Comparison of ENCODE assay signal across 14 cellular contexts in genomic region chr2:182144780-182145170, GRCh38.
DNase-seq lines count a peak whose midpoint lies in the region; ATAC-seq and TF ChIP-seq lines count a peak whose summit lies in the region.
"Had no signal": no experiment of that assay in that cellular context is flagged by ENCODE, and none has a peak within 500 bp of the region (broad histone marks: within the 10 kb centered on the region; RNA-seq: fewer than 3 reads in every experiment).

No MANE protein-coding gene starts in this region.

- H3K4me2 ChIP-seq in H9 (ENCODE audit: insufficient read depth, insufficient read length, low read length) (no peak overlapping the region), trophoblast cell (ENCODE audit: low read length) (peak overlapping the region; percentile 16), OCI-LY7 (ENCODE audit: low read length) (no peak overlapping the region)

- H3K9me2 ChIP-seq in OCI-LY7 (ENCODE audit: insufficient read depth, low read length): no peaks in the 10 kb centered on the region

- DNase-seq in H9: no peak
- DNase-seq in Right ventricle myocardium superior: peak; percentile 62
- DNase-seq in trophoblast cell: no peak
- DNase-seq in activated effector memory CD4-positive, alpha-beta T cell treated with anti-CD3 and anti-CD28 coated beads, Interleukin-2, amount 50 U/mL, for 16 hours: no peak
- DNase-seq in OCI-LY7 (ENCODE audit: low spot score): no peak
- DNase-seq: activated B cell treated with CpG ODN at 0.5 μM for 24 hours; effector memory CD8-positive, alpha-beta T cell; NCI-H524; stomach had no signal

- H2AFZ ChIP-seq in H9 (ENCODE audit: low read length): no peak overlapping the region
- H2AFZ ChIP-seq in trophoblast cell (ENCODE audit: insufficient read depth, low read length, poor library complexity): no peak overlapping the region
- no peak overlapping the region for H2AFZ ChIP-seq in OCI-LY7 (ENCODE audit: low read length)

- H3K4me3 ChIP-seq in trophoblast cell (ENCODE audit: low read depth, low read length): no peak overlapping the region
- H3K4me3 ChIP-seq in OCI-LY7 (ENCODE audit: low read depth, low read length, poor library complexity, severe bottlenecking): no peak overlapping the region
- H3K4me3 ChIP-seq: adrenal gland, stomach had no signal

- H4K8ac ChIP-seq in H9 (replicated peaks; ENCODE audit: insufficient read length, low read depth, low read length) (no peak overlapping the region), trophoblast cell (ENCODE audit: low read depth, low read length) (peak overlapping the region; percentile 23)

- H4K20me1 ChIP-seq in H9 (ENCODE audit: control insufficient read depth, insufficient read depth, insufficient read length) (no peaks in the 10 kb centered on the region), OCI-LY7 (ENCODE audit: insufficient read depth, low read length) (no peaks in the 10 kb centered on the region)

- no CpG with 5 or more reads among the region's 1 CpG for WGBS in H9 (ENCODE audit: extremely low coverage, insufficient read length, low lambda C conversion rate)
- WGBS in trophoblast cell (ENCODE audit: extremely low coverage, insufficient coverage, insufficient read length): no CpG with 5 or more reads among the region's 1 CpG

- no peaks in the 10 kb centered on the region for H3K36me3 ChIP-seq in trophoblast cell (ENCODE audit: control insufficient read depth in 1 of 2, insufficient read depth in 2 of 2, low read length in 2 of 2)
- no peaks in the 10 kb centered on the region for H3K36me3 ChIP-seq in OCI-LY7 (ENCODE audit: insufficient read depth, low read length)
- H3K36me3 ChIP-seq: adrenal gland, stomach had no signal

- H3K27ac Mint-ChIP-seq in H9: peak overlapping the region in 2 of 3 experiments; percentile 62 to 68; a peak in 2 of 7 replicates
- H3K27ac Mint-ChIP-seq: activated B cell treated with CpG ODN at 0.5 μM for 24 hours; effector memory CD8-positive, alpha-beta T cell had no signal

- H2BK12ac ChIP-seq in H9 (ENCODE audit: insufficient read length, low read depth, low read length): no peak overlapping the region
- peak overlapping the region; percentile 54 for H2BK12ac ChIP-seq in trophoblast cell (ENCODE audit: low read length)

- H3K36me3 Mint-ChIP-seq in H9 (ENCODE audit: insufficient read depth in 1 of 3, low read depth in 3 of 3): no peaks in the 10 kb centered on the region; a peak in 1 of 7 replicates

- no peaks in the 10 kb centered on the region for H3K9me3 Mint-ChIP-seq in H9
- H3K9me3 Mint-ChIP-seq: activated B cell treated with CpG ODN at 0.5 μM for 24 hours; effector memory CD8-positive, alpha-beta T cell had no signal

- peaks cover 10 to 12% of the 10 kb centered on the region in 2 experiments for H3K4me1 Mint-ChIP-seq in H9
- H3K4me1 Mint-ChIP-seq: activated B cell treated with CpG ODN at 0.5 μM for 24 hours had no signal

- intact Hi-C loops in Right ventricle myocardium superior (cut with DNase I): no loop called here
- intact Hi-C loops in OCI-LY7 (cut with micrococcal nuclease; ENCODE audit: unreplicated experiment): no loop called here

- H3K79me1 ChIP-seq in H9 (ENCODE audit: insufficient read depth, low read depth, low read length, poor library complexity, severe bottlenecking): no peaks in the 10 kb centered on the region
- H3K79me1 ChIP-seq in trophoblast cell (ENCODE audit: low read length): peaks cover 4% of the 10 kb centered on the region

- ATAC-seq in SK-N-SH treated with all-trans-retinoic acid at 6 μM for 48 hours (peak; percentile 76), Right ventricle myocardium superior (ENCODE audit: poor library complexity) (peak; percentile 94), HG02973 (IDR thresholded peaks at IDR 0.05; ENCODE audit: unreplicated experiment) (no peak), GM19324 (IDR thresholded peaks at IDR 0.05; ENCODE audit: low FRiP score, unreplicated experiment) (no peak)
- ATAC-seq: effector memory CD8-positive, alpha-beta T cell had no signal

- H2BK120ac ChIP-seq in H9 (ENCODE audit: low read depth, low read length, poor library complexity, severe bottlenecking) (no peak overlapping the region), trophoblast cell (ENCODE audit: insufficient read depth, low read length, poor library complexity) (no peak overlapping the region)

- H4K12ac ChIP-seq in trophoblast cell (ENCODE audit: low read depth, low read length): no peak overlapping the region

- no peaks in the 10 kb centered on the region for H3K23me2 ChIP-seq in H9 (ENCODE audit: insufficient read length, low read depth, low read length, poor library complexity, severe bottlenecking)

- no peak overlapping the region for H2BK5ac ChIP-seq in H9 (ENCODE audit: insufficient read length, low read length)
- H2BK5ac ChIP-seq in trophoblast cell (ENCODE audit: low read depth, low read length, poor library complexity): no peak overlapping the region

- CTCF ChIA-PET in OCI-LY7 (lab: Charles Lee; ENCODE audit: unreplicated experiment): no interaction called here

- TF ChIP-seq CTCF in H9 (conservative IDR thresholded peaks at IDR 0.05) (no peak), OCI-LY7 (conservative IDR thresholded peaks at IDR 0.05; ENCODE audit: low read length) (no peak)

- POLR2A ChIA-PET in OCI-LY7 (lab: Charles Lee): interaction anchor here (1.5 kb wide), 1 partner anchor 28 kb away, joined by 3 read pairs; no protein-coding TSS in a partner anchor

- no peak overlapping the region for H2BK20ac ChIP-seq in H9 (ENCODE audit: low read depth, low read length, poor library complexity, severe bottlenecking)

- no peak overlapping the region for H3K27ac ChIP-seq in H9 (ENCODE audit: insufficient read length, low read depth, low read length)
- H3K27ac ChIP-seq in trophoblast cell (ENCODE audit: low read depth, low read length): peak overlapping the region; percentile 82
- H3K27ac ChIP-seq in OCI-LY7 (ENCODE audit: low read depth, low read length, poor library complexity, severe bottlenecking): no peak overlapping the region
- H3K27ac ChIP-seq: adrenal gland, C4-2B, stomach had no signal

- no peak overlapping the region for H2BK15ac ChIP-seq in H9 (ENCODE audit: low read depth, low read length)

- H4K91ac ChIP-seq in H9 (ENCODE audit: insufficient read length, low read depth, low read length) (no peak overlapping the region), trophoblast cell (ENCODE audit: low read depth, low read length) (peak overlapping the region; percentile 55)

- H3K79me2 ChIP-seq in H9 (ENCODE audit: insufficient read depth, low read length): no peaks in the 10 kb centered on the region
- H3K79me2 ChIP-seq in trophoblast cell (ENCODE audit: control insufficient read depth, insufficient read depth, low read length, poor library complexity): no peaks in the 10 kb centered on the region
- H3K79me2 ChIP-seq in OCI-LY7 (ENCODE audit: insufficient read depth, low read depth, low read length): no peaks in the 10 kb centered on the region

- no peak overlapping the region for H3K4me3 Mint-ChIP-seq in H9
- H3K4me3 Mint-ChIP-seq: activated B cell treated with CpG ODN at 0.5 μM for 24 hours; effector memory CD8-positive, alpha-beta T cell had no signal

- H3K14ac ChIP-seq in H9 (ENCODE audit: insufficient read depth, low read length): no peak overlapping the region
- no peak overlapping the region for H3K14ac ChIP-seq in trophoblast cell (ENCODE audit: low read length)

- no TSS peak for BruUV-seq in OCI-LY7 (replicated peaks; lab: Mats Ljungman, UMichigan)

- no peaks in the 10 kb centered on the region for H3K27me3 Mint-ChIP-seq in H9 (ENCODE audit: low read depth)
- H3K27me3 Mint-ChIP-seq: activated B cell treated with CpG ODN at 0.5 μM for 24 hours; effector memory CD8-positive, alpha-beta T cell had no signal

- no peak overlapping the region for H4K5ac ChIP-seq in H9 (ENCODE audit: insufficient read length, low read depth, low read length)

- 0 out of 2 replicates have a peak, but pooled peaks cover 2% of the 10 kb centered on the region for H3K4me1 ChIP-seq in H9 (ENCODE audit: insufficient read depth, low read length)
- peaks cover 0 to 6% of the 10 kb centered on the region in 2 experiments for H3K4me1 ChIP-seq in trophoblast cell (ENCODE audit: control insufficient read depth in 1 of 2, insufficient read depth in 2 of 2, low read length in 2 of 2)
- no peaks in the 10 kb centered on the region for H3K4me1 ChIP-seq in OCI-LY7 (ENCODE audit: insufficient read depth, low read length, poor library complexity, severe bottlenecking)
- H3K4me1 ChIP-seq: adrenal gland, stomach had no signal

- H3K4ac ChIP-seq in H9 (ENCODE audit: low read depth, low read length) (no peak overlapping the region), trophoblast cell (ENCODE audit: low read depth, low read length) (no peak overlapping the region)

- no peak overlapping the region for H3T11ph ChIP-seq in H9 (ENCODE audit: low read length)

- H3K56ac ChIP-seq in H9 (ENCODE audit: insufficient read length, low read depth, low read length): no peak overlapping the region

- H3K9ac ChIP-seq in H9 (ENCODE audit: extremely low read depth, insufficient read length, low read length): no peak overlapping the region
- H3K9ac ChIP-seq in trophoblast cell (ENCODE audit: low read length): no peak overlapping the region

- H3K27me3 ChIP-seq in H9 (ENCODE audit: insufficient read depth, low read length) (no peaks in the 10 kb centered on the region), trophoblast cell (ENCODE audit: insufficient read depth, low read length) (no peaks in the 10 kb centered on the region)
- H3K27me3 ChIP-seq: adrenal gland, stomach had no signal

- no peak overlapping the region for H3K18ac ChIP-seq in H9 (ENCODE audit: insufficient read length, low read depth, low read length)
- no peak overlapping the region for H3K18ac ChIP-seq in trophoblast cell (ENCODE audit: low read length)

- H2AK5ac ChIP-seq in H9 (ENCODE audit: insufficient read length, low read length): no peak overlapping the region
- no peak overlapping the region for H2AK5ac ChIP-seq in trophoblast cell (ENCODE audit: low read length)

- H3K9me3 ChIP-seq in H9 (ENCODE audit: control insufficient read depth, low read depth, low read length) (no peaks in the 10 kb centered on the region), trophoblast cell (ENCODE audit: insufficient read depth, low read depth, low read length) (peaks cover 2% of the 10 kb centered on the region), OCI-LY7 (ENCODE audit: low read length) (no peaks in the 10 kb centered on the region)
- H3K9me3 ChIP-seq: adrenal gland, stomach had no signal

- no peak overlapping the region for H3K23ac ChIP-seq in H9 (ENCODE audit: insufficient read length, low read depth, low read length)
- no peak overlapping the region for H3K23ac ChIP-seq in trophoblast cell (ENCODE audit: low read length)

Comparison
In these comparisons a context has a peak if more than half of its experiments do, and no peak if none do; other contexts are left out.
1. ATAC-seq: peak in SK-N-SH treated with all-trans-retinoic acid at 6 μM for 48 hours (single experiment) and Right ventricle myocardium superior (single experiment); none in HG02973 (single experiment) and GM19324 (single experiment).